Comparison of ENCODE assay signal across 34 cellular contexts in genomic region chr2:214471382-214471781, GRCh38.
"Had no signal": no experiment of that assay in that cellular context is flagged by ENCODE, and none has a peak within 500 bp of the region (broad histone marks: within the 10 kb centered on the region; RNA-seq: fewer than 3 reads in every experiment).

No MANE protein-coding gene starts in this region.

- ATAC-seq: activated naive CD4-positive, alpha-beta T cell treated with anti-CD3 and anti-CD28 coated beads, Interleukin-2, amount 50 U/mL, for 72 hours; activated naive CD8-positive, alpha-beta T cell treated with anti-CD3 and anti-CD28 coated beads, Interleukin-2, amount 50 U/mL, for 24 hours; activated T-cell treated with anti-CD3 and anti-CD28 coated beads, Interleukin-2, amount 50 U/mL, for 4 hours; activated T-cell treated with anti-CD3 and anti-CD28 coated beads, Interleukin-2, amount 50 U/mL, for 72 hours; activated T-helper 17 cell treated with anti-CD3 and anti-CD28 coated beads, Interleukin-2, amount 50 U/mL, for 72 hours; body of pancreas had no signal

- H3K36me3 ChIP-seq: adrenal gland, ascending aorta, brain microvascular endothelial cell, breast epithelium, cardiac muscle cell had no signal

- H3K9me3 ChIP-seq: adrenal gland, ascending aorta, body of pancreas, breast epithelium had no signal

- DNase-seq: activated effector memory CD4-positive, alpha-beta T cell treated with anti-CD3 and anti-CD28 coated beads, Interleukin-2, amount 50 U/mL, for 16 hours; activated effector memory CD4-positive, alpha-beta T cell treated with Interleukin-2 at 50 U/mL for 16 hours; activated gamma-delta T cell; activated gamma-delta T cell treated with Interleukin-2 at 50 U/mL for 16 hours; activated naive CD4-positive, alpha-beta T cell; activated naive CD4-positive, alpha-beta T cell treated with anti-CD3 and anti-CD28 coated beads for 36 hours; activated naive CD4-positive, alpha-beta T cell treated with anti-CD3 and anti-CD28 coated beads, Interleukin-2, amount 10 ng/mL, durations not matched to agents 7 days and 5 days; activated naive CD4-positive, alpha-beta T cell treated with anti-CD3 and anti-CD28 coated beads, Interleukin-2, amount 50 U/mL, for 16 hours; activated naive CD4-positive, alpha-beta T cell treated with Interleukin-2 at 50 U/mL for 16 hours; activated naive CD8-positive, alpha-beta T cell treated with anti-CD3 and anti-CD28 coated beads for 36 hours; activated naive CD8-positive, alpha-beta T cell treated with anti-CD3 and anti-CD28 coated beads, Interleukin-2, amount 10 ng/mL, durations not matched to agents 7 days and 5 days; activated naive CD8-positive, alpha-beta T cell treated with anti-CD3 and anti-CD28 coated beads, Interleukin-2, amount 50 U/mL, for 24 hours; activated T-cell treated with anti-CD3 and anti-CD28 coated beads, Interleukin-2, amount 50 U/mL, for 1 hour; activated T-cell treated with anti-CD3 and anti-CD28 coated beads, Interleukin-2, amount 50 U/mL, for 24 hours; activated T-cell treated with anti-CD3 and anti-CD28 coated beads, Interleukin-2, amount 50 U/mL, for 4 hours; activated T-cell treated with anti-CD3 and anti-CD28 coated beads, Interleukin-2, amount 50 U/mL, for 48 hours; activated T-cell treated with anti-CD3 and anti-CD28 coated beads, Interleukin-2, amount 50 U/mL, for 72 hours; adrenal gland; amniotic stem cell; amygdala; anterior cingulate cortex; aorta; body of pancreas; caudate nucleus; central memory CD4-positive, alpha-beta T cell; cerebellar nuclear complex had no signal

- FAIRE-seq: astrocyte, bronchial epithelial cell had no signal

- H3K27ac ChIP-seq: adrenal gland, ascending aorta, body of pancreas, brain microvascular endothelial cell, breast epithelium, cardiac muscle cell had no signal

- H3K4me1 ChIP-seq: adrenal gland, ascending aorta, body of pancreas, breast epithelium had no signal

- H3K27me3 ChIP-seq: adrenal gland, ascending aorta, body of pancreas, brain microvascular endothelial cell, breast epithelium, cardiac muscle cell had no signal

- H3K4me3 ChIP-seq: adrenal gland, ascending aorta, body of pancreas, breast epithelium, cardiac muscle cell had no signal
